Comparison of ENCODE assay signal across 8 cellular contexts in genomic region chr4:51831133-51831532, GRCh38. TPM values are rescaled to one million over a fixed set of nuclear protein-coding genes. Genes with fewer than 3 reads are reported as not detected.
DNase-seq lines count a peak whose midpoint lies in the region; ATAC-seq, FAIRE-seq and TF ChIP-seq lines count a peak whose summit lies in the region.

No MANE protein-coding gene starts in this region.

- peak; percentile 80 for TF ChIP-seq CTCF in LNCAP (IDR thresholded peaks at IDR 0.05)
- peak; percentile 61 for TF ChIP-seq CTCF in WI38 (IDR thresholded peaks at IDR 0.05; ENCODE audit: low read depth, low read length)
- TF ChIP-seq CTCF in bronchial epithelial cell (IDR thresholded peaks at IDR 0.05; ENCODE audit: insufficient read depth, low read length, severe bottlenecking), result peak; percentile 71

- no peaks in the 10 kb centered on the region for H3K36me3 ChIP-seq in bronchial epithelial cell (ENCODE audit: control insufficient read depth, insufficient read depth, low read length)

- H3K4me3 ChIP-seq in WI38 (ENCODE audit: low read depth, low read length), result no peak overlapping the region
- no peak overlapping the region for H3K4me3 ChIP-seq in bronchial epithelial cell (ENCODE audit: low read depth, low read length)

- DNase-seq in COLO829 (ENCODE audit: low spot score) (peak; percentile 62), bronchial epithelial cell (ENCODE audit: low read depth) (peak; percentile 37), left kidney (ENCODE audit: low read depth, low spot score) (peak; percentile 78)
- peak; percentile 14 to 31 (median 25) for DNase-seq in stimulated activated CD4-positive, alpha-beta T cell treated with anti-CD3 and anti-CD28 coated beads, TNF-alpha, amount 100 ng/mL, for 48 hours (ENCODE audit: low read depth in 3 of 3)

- ATAC-seq in GM19455 (IDR thresholded peaks at IDR 0.05; ENCODE audit: unreplicated experiment) (peak; percentile 82), HG02588 (IDR thresholded peaks at IDR 0.05; ENCODE audit: unreplicated experiment) (no peak)

- peak; percentile 55 for FAIRE-seq in bronchial epithelial cell (lab: Jason Lieb, UNC)

- peaks cover 2% of the 10 kb centered on the region for H3K27me3 ChIP-seq in bronchial epithelial cell (ENCODE audit: control insufficient read depth, insufficient read depth, low read length)

RNA-seq across cellular contexts. Expression of gene DCUN1D4, which starts 11.8 kb away (rescaled TPM):
- 28.7 and 34.7 TPM in 2 replicates for total RNA-seq in bronchial epithelial cell

Comparison
In these comparisons a context has a peak if more than half of its experiments do, and no peak if none do; other contexts are left out.
1. DNase-seq: peak in every context shown above with its lines; median percentile 78 in left kidney; 62 in COLO829; 37 in bronchial epithelial cell; 25 in stimulated activated CD4-positive, alpha-beta T cell treated with anti-CD3 and anti-CD28 coated beads, TNF-alpha, amount 100 ng/mL, for 48 hours.